In genomic region chr1:154955718-154956513, GRCh38 we compare ENCODE assay signal across 8 cellular contexts. TPM values are rescaled to one million over a fixed set of nuclear protein-coding genes. Genes with fewer than 3 reads are reported as not detected.
A peak's percentile ranks its signal among the peaks of the same experiment; 100 is the strongest.
DNase-seq lines count a peak whose midpoint lies in the region; ATAC-seq and TF ChIP-seq lines count a peak whose summit lies in the region.

A gene with protein sequence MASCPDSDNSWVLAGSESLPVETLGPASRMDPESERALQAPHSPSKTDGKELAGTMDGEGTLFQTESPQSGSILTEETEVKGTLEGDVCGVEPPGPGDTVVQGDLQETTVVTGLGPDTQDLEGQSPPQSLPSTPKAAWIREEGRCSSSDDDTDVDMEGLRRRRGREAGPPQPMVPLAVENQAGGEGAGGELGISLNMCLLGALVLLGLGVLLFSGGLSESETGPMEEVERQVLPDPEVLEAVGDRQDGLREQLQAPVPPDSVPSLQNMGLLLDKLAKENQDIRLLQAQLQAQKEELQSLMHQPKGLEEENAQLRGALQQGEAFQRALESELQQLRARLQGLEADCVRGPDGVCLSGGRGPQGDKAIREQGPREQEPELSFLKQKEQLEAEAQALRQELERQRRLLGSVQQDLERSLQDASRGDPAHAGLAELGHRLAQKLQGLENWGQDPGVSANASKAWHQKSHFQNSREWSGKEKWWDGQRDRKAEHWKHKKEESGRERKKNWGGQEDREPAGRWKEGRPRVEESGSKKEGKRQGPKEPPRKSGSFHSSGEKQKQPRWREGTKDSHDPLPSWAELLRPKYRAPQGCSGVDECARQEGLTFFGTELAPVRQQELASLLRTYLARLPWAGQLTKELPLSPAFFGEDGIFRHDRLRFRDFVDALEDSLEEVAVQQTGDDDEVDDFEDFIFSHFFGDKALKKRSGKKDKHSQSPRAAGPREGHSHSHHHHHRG (minus strand): TSS chr1:154956099. CDS start chr1:154953721, 2,378 bp downstream.

- peak; percentile 69 for ATAC-seq in HG02678 (IDR thresholded peaks at IDR 0.05; ENCODE audit: unreplicated experiment)

- TF ChIP-seq CTCF in osteoblast (IDR thresholded peaks at IDR 0.05; ENCODE audit: extremely low read depth, low read depth, low read length) = peak; percentile 50
- TF ChIP-seq CTCF in thyroid gland (IDR thresholded peaks at IDR 0.05) = peak in 2 of 6 experiments; percentile 10 to 23

- H3K4me3 ChIP-seq in adipocyte (ENCODE audit: low read length) = peak within 1 kb of the TSS; percentile 87
- H3K4me3 ChIP-seq in osteoblast (ENCODE audit: insufficient read depth, low read length) = peak within 1 kb of the TSS; percentile 76
- peak within 1 kb of the TSS in 2 of 3 donors; percentile 5 to 45 for H3K4me3 ChIP-seq in thyroid gland (replicated peaks in 1 of 3)

- peaks cover 9% of the 10 kb centered on the region for H3K79me2 ChIP-seq in osteoblast (ENCODE audit: insufficient read depth, low read length)

- peak within 1 kb of the TSS; percentile 95 for H3K4me2 ChIP-seq in osteoblast (ENCODE audit: insufficient read depth, low read length)

- H3K36me3 ChIP-seq in adipocyte (ENCODE audit: control insufficient read depth, insufficient read depth, low read length, severe bottlenecking) = peaks cover 5% of the 10 kb centered on the region
- H3K36me3 ChIP-seq in osteoblast (ENCODE audit: insufficient read depth, low read length) = peaks cover 16% of the 10 kb centered on the region
- H3K36me3 ChIP-seq in thyroid gland = peaks cover 3 to 4% of the 10 kb centered on the region in 2 donors

- DNase-seq in GM04504 (ENCODE audit: low read depth) = peak; percentile 84
- DNase-seq in NCI-H1436 treated with DMSO at 0.1 percent for 48 hours (lab: John Stamatoyannopoulos, UW) = peak; percentile 49
- peak; percentile 79 for DNase-seq in T follicular helper cell (ENCODE audit: low read depth)
- DNase-seq in adipocyte (ENCODE audit: low read depth) = peak; percentile 94
- peak; percentile 27 to 92 (median 77) for DNase-seq in head of caudate nucleus
- peak; percentile 99 for DNase-seq in osteoblast (ENCODE audit: insufficient read length, low spot score, missing footprints)
- peak; percentile 81 to 83 for DNase-seq in thyroid gland

- H3K4me1 ChIP-seq in adipocyte (ENCODE audit: control insufficient read depth, insufficient read depth, low read length) = peaks cover 23% of the 10 kb centered on the region
- H3K4me1 ChIP-seq in osteoblast (ENCODE audit: insufficient read depth, low read length) = peaks cover 30% of the 10 kb centered on the region
- H3K4me1 ChIP-seq in thyroid gland = peaks cover 60 to 68% of the 10 kb centered on the region in 2 donors

- H3K9me3 ChIP-seq in adipocyte (ENCODE audit: control insufficient read depth, low read length) (no peaks in the 10 kb centered on the region), osteoblast (ENCODE audit: low read depth, low read length) (no peaks in the 10 kb centered on the region), thyroid gland (no peaks in the 10 kb centered on the region)

- peak within 1 kb of the TSS; percentile 86 for H3K9ac ChIP-seq in adipocyte (ENCODE audit: low read length)

- H3K27ac ChIP-seq in osteoblast (ENCODE audit: low read depth, low read length) (peak within 1 kb of the TSS; percentile 79), thyroid gland (peak within 1 kb of the TSS; percentile 41 to 83 (median 60))

- peaks cover 5% of the 10 kb centered on the region for H4K20me1 ChIP-seq in osteoblast (ENCODE audit: insufficient read depth, low read length)

- H2AFZ ChIP-seq in osteoblast (ENCODE audit: low read length) = peak within 1 kb of the TSS; percentile 73

- 0% methylated on average over 18 of the region's 18 CpGs for WGBS in thyroid gland, 2 donors

- peak; percentile 17 to 75 for TF ChIP-seq POLR2A in thyroid gland (IDR thresholded peaks at IDR 0.05)

- intact Hi-C loops in head of caudate nucleus (cut with DNase I) (no loop called here), thyroid gland (cut with DNase I) (no loop called here)

- H3K27me3 ChIP-seq in adipocyte (replicated peaks; ENCODE audit: control insufficient read depth, insufficient read depth, low read length) = no peaks in the 10 kb centered on the region
- peaks cover 4% of the 10 kb centered on the region for H3K27me3 ChIP-seq in osteoblast (ENCODE audit: insufficient read depth, low read length)
- no peaks in the 10 kb centered on the region for H3K27me3 ChIP-seq in thyroid gland

RNA-seq across cellular contexts. Expression of the gene that starts here (rescaled TPM):
- total RNA-seq in osteoblast (90.1 and 92.8 TPM in 2 replicates), thyroid gland (100 to 1,000 TPM; 139 to 205 (median 181) TPM)

Comparison
In these comparisons a context has a peak if more than half of its experiments do, and no peak if none do; other contexts are left out.
1. Peak in every context shown above with its lines: DNase-seq, ATAC-seq, H3K4me3 ChIP-seq and H3K27ac ChIP-seq.
2. DNase-seq: peak in every context shown above with its lines; median percentile 99 in osteoblast; 94 in adipocyte; 84 in GM04504; 82 in thyroid gland; 79 in T follicular helper cell; 77 in head of caudate nucleus; 49 in NCI-H1436 treated with DMSO at 0.1 percent for 48 hours.
3. H3K4me3 ChIP-seq: peak in every context shown above with its lines; median percentile 87 in adipocyte; 76 in osteoblast; 25 in thyroid gland.